22 cellular contexts compared by ENCODE assay signal in genomic region chr4:85760521-85760920, GRCh38.
DNase-seq lines count a peak whose midpoint lies in the region; ATAC-seq, FAIRE-seq and TF ChIP-seq lines count a peak whose summit lies in the region.
"Had no signal": no experiment of that assay in that cellular context is flagged by ENCODE, and none has a peak within 500 bp of the region (broad histone marks: within the 10 kb centered on the region; RNA-seq: fewer than 3 reads in every experiment).

No MANE protein-coding gene starts in this region.

- no peaks in the 10 kb centered on the region for H3K9me3 ChIP-seq in endothelial cell of umbilical vein (replicated peaks; ENCODE audit: control insufficient read depth, insufficient read depth, low read length)
- H3K9me3 ChIP-seq in lower lobe of right lung, result no peaks in the 10 kb centered on the region
- H3K9me3 ChIP-seq: SK-N-SH had no signal

- H3K4me1 Mint-ChIP-seq in HFFc6 (ENCODE audit: low read depth), result peaks cover 70% of the 10 kb centered on the region

- ATAC-seq in lower lobe of right lung (no peak), HG03280 (IDR thresholded peaks at IDR 0.05; ENCODE audit: unreplicated experiment) (no peak), HG02798 (IDR thresholded peaks at IDR 0.05; ENCODE audit: poor library complexity, unreplicated experiment) (no peak)

- H3K36me3 ChIP-seq in endothelial cell of umbilical vein (ENCODE audit: control insufficient read depth in 2 of 2, extremely low read depth in 1 of 2, insufficient read depth in 2 of 2, low read length in 2 of 2), result no peaks in the 10 kb centered on the region
- no peaks in the 10 kb centered on the region for H3K36me3 ChIP-seq in lower lobe of right lung

- H3K9me1 ChIP-seq in endothelial cell of umbilical vein (replicated peaks; ENCODE audit: control insufficient read depth, extremely low read depth, insufficient read depth, low read length), result no peaks in the 10 kb centered on the region

- TF ChIP-seq CTCF in HFFc6 (IDR thresholded peaks at IDR 0.05) (no peak), endothelial cell of umbilical vein (IDR thresholded peaks at IDR 0.05; ENCODE audit: extremely low read depth in 1 of 2, insufficient read depth in 1 of 2, low read depth in 1 of 2, low read length in 2 of 2) (no peak), lower lobe of right lung (IDR thresholded peaks at IDR 0.05) (no peak)

- intact Hi-C loops in endothelial cell of umbilical vein (cut with micrococcal nuclease) (no loop called here), lower lobe of right lung (cut with DNase I) (no loop called here)

- H3K27me3 Mint-ChIP-seq in HFFc6 (ENCODE audit: insufficient read depth), result no peaks in the 10 kb centered on the region; the same call in 1 of the 2 replicates
- H3K27me3 Mint-ChIP-seq: B cell, IgD-negative memory B cell had no signal

- no TSS peak for BruUV-seq in endothelial cell of umbilical vein (replicated peaks; lab: Mats Ljungman, UMichigan)

- FAIRE-seq in endothelial cell of umbilical vein (lab: Jason Lieb, UNC), result no peak
- FAIRE-seq: GM19239, H1, HTR-8/SVneo had no signal

- CTCF ChIA-PET in endothelial cell of umbilical vein (lab: Charles Lee), result interaction anchor here (1.2 to 3.2 kb wide), 3 partner anchors 16 to 36 kb away, joined by 5 to 73 read pairs (median 59); no protein-coding TSS in a partner anchor

- POLR2A ChIA-PET in endothelial cell of umbilical vein (lab: Charles Lee), result no interaction called here

- H3K79me2 ChIP-seq in endothelial cell of umbilical vein (ENCODE audit: control insufficient read depth, insufficient read depth, low read length), result peaks cover 28% of the 10 kb centered on the region

- peak overlapping the region; percentile 95; the same call in 1 of the 2 replicates for H3K27ac Mint-ChIP-seq in HFFc6
- H3K27ac Mint-ChIP-seq: B cell had no signal

- H3K27me3 ChIP-seq in endothelial cell of umbilical vein (ENCODE audit: control insufficient read depth in 2 of 2, insufficient read depth in 2 of 2, low read length in 2 of 2), result no peaks in the 10 kb centered on the region
- H3K27me3 ChIP-seq in lower lobe of right lung (ENCODE audit: low read depth), result no peaks in the 10 kb centered on the region

- no peak for TF ChIP-seq POLR2A in endothelial cell of umbilical vein (IDR thresholded peaks at IDR 0.05; ENCODE audit: low read depth, low read length)

- no peak overlapping the region for H2AFZ ChIP-seq in endothelial cell of umbilical vein (ENCODE audit: low read depth, low read length)

- no peaks in the 10 kb centered on the region for H3K9me3 Mint-ChIP-seq in HFFc6
- H3K9me3 Mint-ChIP-seq: IgD-negative memory B cell had no signal

- H3K4me3 Mint-ChIP-seq in HFFc6, result no peak overlapping the region; the same call in 1 of the 2 replicates
- H3K4me3 Mint-ChIP-seq: B cell, IgD-negative memory B cell had no signal

- H3K4me2 ChIP-seq in endothelial cell of umbilical vein (ENCODE audit: insufficient read depth, low read length), result peak overlapping the region; percentile 14
- H3K4me2 ChIP-seq: SK-N-SH had no signal

- no peak overlapping the region for H3K9ac ChIP-seq in endothelial cell of umbilical vein (replicated peaks; ENCODE audit: extremely low read depth, insufficient read depth, low read length)
- H3K9ac ChIP-seq: SK-N-SH had no signal

- dilution Hi-C loops in endothelial cell of umbilical vein (cut with MboI; ENCODE audit: extremely low pct_ligation_motif_present, low sequenced_read_pairs), result no loop called here

- no peaks in the 10 kb centered on the region for H3K36me3 Mint-ChIP-seq in HFFc6 (ENCODE audit: low read depth)

- H3K4me1 ChIP-seq in endothelial cell of umbilical vein (ENCODE audit: control insufficient read depth, extremely low read depth, insufficient read depth, low read length) (peaks cover 53% of the 10 kb centered on the region), lower lobe of right lung (peaks cover 25% of the 10 kb centered on the region)

- peak; percentile 38 for DNase-seq in DMS 273 (lab: John Stamatoyannopoulos, UW; ENCODE audit: unreplicated experiment)
- DNase-seq in DMS 273 treated with DMSO at 0.1 percent for 48 hours (lab: John Stamatoyannopoulos, UW), result no peak
- no peak for DNase-seq in HFFc6
- DNase-seq in endothelial cell of umbilical vein (ENCODE audit: low read depth, low spot score), result peak; percentile 63
- no peak for DNase-seq in lower lobe of right lung
- no peak for DNase-seq in DMS153 (lab: John Stamatoyannopoulos, UW)
- DNase-seq: GDM1, Karpas-422, NCI-H1048, NCI-H2107, NCI-H524, NCI-H82, OCI-M1, SHP77 treated with DMSO at 0.1 percent for 48 hours, SK-N-SH had no signal

- peak overlapping the region; percentile 90 for H3K27ac ChIP-seq in endothelial cell of umbilical vein (ENCODE audit: insufficient read depth, low read depth, low read length)
- H3K27ac ChIP-seq in lower lobe of right lung, result peak overlapping the region; percentile 60

- H4K20me1 ChIP-seq in endothelial cell of umbilical vein (replicated peaks; ENCODE audit: control insufficient read depth, extremely low read depth, insufficient read depth, low read length), result no peaks in the 10 kb centered on the region

- H3K4me3 ChIP-seq in endothelial cell of umbilical vein (replicated peaks in 1 of 3; ENCODE audit: insufficient read depth in 1 of 3, low read depth in 1 of 3, low read length in 3 of 3) (no peak overlapping the region), lower lobe of right lung (no peak overlapping the region)

TF ChIP-seq in endothelial cell of umbilical vein, 7 proteins besides CTCF, POLR2A, EP300 and RAD21:
- no peak for TF ChIP-seq EZH2 (IDR thresholded peaks at IDR 0.05; ENCODE audit: borderline replicate concordance, low read depth, low read length, severe bottlenecking)
- no peak for TF ChIP-seq MAX (IDR thresholded peaks at IDR 0.05; ENCODE audit: insufficient read depth, insufficient read length)
- no peak for TF ChIP-seq JUN (IDR thresholded peaks at IDR 0.05; ENCODE audit: borderline replicate concordance, insufficient read depth, insufficient read length, low read depth)
- no peak for TF ChIP-seq POLR2AphosphoS5 (IDR thresholded peaks at IDR 0.05; ENCODE audit: insufficient read depth, low read depth, low read length)
- TF ChIP-seq MYC (IDR thresholded peaks at IDR 0.05; ENCODE audit: low read depth, low read length), result no peak
- TF ChIP-seq FOS (IDR thresholded peaks at IDR 0.05; ENCODE audit: borderline replicate concordance, insufficient read depth, low read length), result no peak

Comparison
In these comparisons a context has a peak if more than half of its experiments do, and no peak if none do; other contexts are left out.
1. DNase-seq: peak in DMS 273 (single experiment) and endothelial cell of umbilical vein (single experiment); none in DMS 273 treated with DMSO at 0.1 percent for 48 hours (single experiment), HFFc6 (single experiment), lower lobe of right lung (single experiment) and DMS153 (single experiment).